8 cellular contexts compared by ENCODE assay signal in genomic region chr4:189904420-189905027, GRCh38. TPM values are rescaled to one million over a fixed set of nuclear protein-coding genes. Genes with fewer than 3 reads are reported as not detected.
DNase-seq lines count a peak whose midpoint lies in the region; ATAC-seq and TF ChIP-seq lines count a peak whose summit lies in the region.
"Not testable (repeated sequence)": the region's sequence is repeated elsewhere in the genome, so short reads cannot be mapped to it uniquely, and the experiment has no call there.

No MANE protein-coding gene starts in this region.

- TF ChIP-seq CTCF in GM20000 (IDR thresholded peaks at IDR 0.05; ENCODE audit: extremely low read depth, missing control alignments), result peak; percentile 44
- TF ChIP-seq CTCF in mucosa of descending colon (IDR thresholded peaks at IDR 0.05), result peak; percentile 33

- H3K9me3 ChIP-seq in mucosa of descending colon, result not testable (repeated sequence)

- peak; percentile 87 for ATAC-seq in HG03342 (IDR thresholded peaks at IDR 0.05; ENCODE audit: unreplicated experiment)
- not testable (repeated sequence) for ATAC-seq in mucosa of descending colon

- H3K36me3 ChIP-seq in mucosa of descending colon (ENCODE audit: low read depth), result not testable (repeated sequence)

- DNase-seq in COLO829 (ENCODE audit: low spot score), result peak; percentile 69
- peak; percentile 57 for DNase-seq in GM20000 (ENCODE audit: low spot score)
- DNase-seq in SK-N-DZ (ENCODE audit: low spot score), result peak; percentile 72
- peak; percentile 30 for DNase-seq in activated naive CD4-positive, alpha-beta T cell treated with anti-CD3 and anti-CD28 coated beads, Interleukin-2, amount 50 U/mL, for 16 hours
- DNase-seq in fibroblast of the conjunctiva (ENCODE audit: low read depth), result peak; percentile 55
- DNase-seq in mucosa of descending colon, result peak in 1 of 3 donors; percentile 65
- peak; percentile 12 for DNase-seq in stimulated activated CD8-positive, alpha-beta memory T cell treated with anti-CD3 and anti-CD28 coated beads, Interleukin-15, amount 100 ng/mL, for 1 hour (ENCODE audit: low read depth)

- intact Hi-C loops in mucosa of descending colon (cut with DNase I, micrococcal nuclease), result not testable (repeated sequence)

- not testable (repeated sequence) for H3K4me1 ChIP-seq in mucosa of descending colon (ENCODE audit: low read depth)

- H3K4me3 ChIP-seq in mucosa of descending colon, result not testable (repeated sequence)

RNA-seq across cellular contexts. Expression of gene FRG1, which starts 36.1 kb away (rescaled TPM):
- polyA plus RNA-seq in SK-N-DZ (2014; cell fraction: cytosol; rRNA removed), result 87.5 and 91.6 TPM in 2 replicates
- polyA plus RNA-seq in SK-N-DZ (2014; cell fraction: nucleus; rRNA removed), result 59.5 and 69.1 TPM in 2 replicates
- 10 to 100 TPM; 32.2 to 36.1 (median 32.4) TPM for total RNA-seq in mucosa of descending colon
